1 cellular context compared by ENCODE assay signal in the genomic region with DNA sequence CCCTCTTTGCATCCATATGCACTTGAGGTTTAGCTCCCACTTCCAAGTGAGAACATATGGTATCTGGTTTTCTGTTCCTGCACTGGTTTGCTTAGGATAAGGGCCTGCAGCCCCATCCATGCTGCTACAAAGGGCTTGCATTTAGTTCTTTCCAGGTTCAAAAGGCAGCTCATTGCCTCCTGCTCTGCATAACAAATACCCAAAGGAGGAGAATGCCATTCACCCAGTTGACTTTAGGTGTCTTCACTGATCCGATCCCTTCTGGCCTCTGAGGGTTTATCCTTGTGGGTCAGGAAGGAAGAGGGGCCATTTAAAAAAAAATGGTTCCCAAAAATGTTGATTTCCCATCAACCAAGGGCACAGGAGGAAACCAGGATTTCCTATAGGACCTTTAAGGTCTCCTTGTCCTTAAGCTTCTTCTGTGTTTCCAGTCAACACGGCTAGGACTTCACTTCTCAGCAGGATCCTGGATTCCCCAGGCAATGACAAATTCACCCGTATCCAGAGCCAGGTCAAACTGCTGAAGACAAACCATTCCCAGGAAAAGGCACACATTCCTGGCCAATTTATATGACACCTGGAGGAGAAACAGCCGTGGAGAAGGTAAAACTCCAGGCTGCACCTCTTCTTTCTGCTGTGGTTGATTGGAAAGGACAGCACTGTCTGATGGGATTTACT.
TF ChIP-seq lines count a peak whose summit lies in the region.

No MANE protein-coding gene starts in this region.

TF ChIP-seq in GM23338, 12 proteins besides CTCF, POLR2A, EP300 and RAD21 (continued from another document):
- TF ChIP-seq, protein P1, sequence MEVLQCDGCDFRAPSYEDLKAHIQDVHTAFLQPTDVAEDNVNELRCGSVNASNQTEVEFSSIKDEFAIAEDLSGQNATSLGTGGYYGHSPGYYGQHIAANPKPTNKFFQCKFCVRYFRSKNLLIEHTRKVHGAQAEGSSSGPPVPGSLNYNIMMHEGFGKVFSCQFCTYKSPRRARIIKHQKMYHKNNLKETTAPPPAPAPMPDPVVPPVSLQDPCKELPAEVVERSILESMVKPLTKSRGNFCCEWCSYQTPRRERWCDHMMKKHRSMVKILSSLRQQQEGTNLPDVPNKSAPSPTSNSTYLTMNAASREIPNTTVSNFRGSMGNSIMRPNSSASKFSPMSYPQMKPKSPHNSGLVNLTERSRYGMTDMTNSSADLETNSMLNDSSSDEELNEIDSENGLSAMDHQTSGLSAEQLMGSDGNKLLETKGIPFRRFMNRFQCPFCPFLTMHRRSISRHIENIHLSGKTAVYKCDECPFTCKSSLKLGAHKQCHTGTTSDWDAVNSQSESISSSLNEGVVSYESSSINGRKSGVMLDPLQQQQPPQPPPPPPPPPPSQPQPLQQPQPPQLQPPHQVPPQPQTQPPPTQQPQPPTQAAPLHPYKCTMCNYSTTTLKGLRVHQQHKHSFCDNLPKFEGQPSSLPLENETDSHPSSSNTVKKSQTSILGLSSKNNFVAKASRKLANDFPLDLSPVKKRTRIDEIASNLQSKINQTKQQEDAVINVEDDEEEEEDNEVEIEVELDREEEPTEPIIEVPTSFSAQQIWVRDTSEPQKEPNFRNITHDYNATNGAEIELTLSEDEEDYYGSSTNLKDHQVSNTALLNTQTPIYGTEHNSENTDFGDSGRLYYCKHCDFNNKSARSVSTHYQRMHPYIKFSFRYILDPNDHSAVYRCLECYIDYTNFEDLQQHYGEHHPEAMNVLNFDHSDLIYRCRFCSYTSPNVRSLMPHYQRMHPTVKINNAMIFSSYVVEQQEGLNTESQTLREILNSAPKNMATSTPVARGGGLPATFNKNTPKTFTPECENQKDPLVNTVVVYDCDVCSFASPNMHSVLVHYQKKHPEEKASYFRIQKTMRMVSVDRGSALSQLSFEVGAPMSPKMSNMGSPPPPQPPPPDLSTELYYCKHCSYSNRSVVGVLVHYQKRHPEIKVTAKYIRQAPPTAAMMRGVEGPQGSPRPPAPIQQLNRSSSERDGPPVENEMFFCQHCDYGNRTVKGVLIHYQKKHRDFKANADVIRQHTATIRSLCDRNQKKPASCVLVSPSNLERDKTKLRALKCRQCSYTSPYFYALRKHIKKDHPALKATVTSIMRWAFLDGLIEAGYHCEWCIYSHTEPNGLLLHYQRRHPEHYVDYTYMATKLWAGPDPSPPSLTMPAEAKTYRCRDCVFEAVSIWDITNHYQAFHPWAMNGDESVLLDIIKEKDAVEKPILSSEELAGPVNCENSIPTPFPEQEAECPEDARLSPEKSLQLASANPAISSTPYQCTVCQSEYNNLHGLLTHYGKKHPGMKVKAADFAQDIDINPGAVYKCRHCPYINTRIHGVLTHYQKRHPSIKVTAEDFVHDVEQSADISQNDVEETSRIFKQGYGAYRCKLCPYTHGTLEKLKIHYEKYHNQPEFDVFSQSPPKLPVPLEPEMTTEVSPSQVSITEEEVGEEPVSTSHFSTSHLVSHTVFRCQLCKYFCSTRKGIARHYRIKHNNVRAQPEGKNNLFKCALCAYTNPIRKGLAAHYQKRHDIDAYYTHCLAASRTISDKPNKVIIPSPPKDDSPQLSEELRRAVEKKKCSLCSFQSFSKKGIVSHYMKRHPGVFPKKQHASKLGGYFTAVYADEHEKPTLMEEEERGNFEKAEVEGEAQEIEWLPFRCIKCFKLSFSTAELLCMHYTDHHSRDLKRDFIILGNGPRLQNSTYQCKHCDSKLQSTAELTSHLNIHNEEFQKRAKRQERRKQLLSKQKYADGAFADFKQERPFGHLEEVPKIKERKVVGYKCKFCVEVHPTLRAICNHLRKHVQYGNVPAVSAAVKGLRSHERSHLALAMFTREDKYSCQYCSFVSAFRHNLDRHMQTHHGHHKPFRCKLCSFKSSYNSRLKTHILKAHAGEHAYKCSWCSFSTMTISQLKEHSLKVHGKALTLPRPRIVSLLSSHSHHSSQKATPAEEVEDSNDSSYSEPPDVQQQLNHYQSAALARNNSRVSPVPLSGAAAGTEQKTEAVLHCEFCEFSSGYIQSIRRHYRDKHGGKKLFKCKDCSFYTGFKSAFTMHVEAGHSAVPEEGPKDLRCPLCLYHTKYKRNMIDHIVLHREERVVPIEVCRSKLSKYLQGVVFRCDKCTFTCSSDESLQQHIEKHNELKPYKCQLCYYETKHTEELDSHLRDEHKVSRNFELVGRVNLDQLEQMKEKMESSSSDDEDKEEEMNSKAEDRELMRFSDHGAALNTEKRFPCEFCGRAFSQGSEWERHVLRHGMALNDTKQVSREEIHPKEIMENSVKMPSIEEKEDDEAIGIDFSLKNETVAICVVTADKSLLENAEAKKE (CRISPR knock-in tag; IDR thresholded peaks at IDR 0.05), result peak; percentile 92
